9 cellular contexts compared by ENCODE assay signal in genomic region chr18:79508565-79509535, GRCh38.
DNase-seq lines count a peak whose midpoint lies in the region; ATAC-seq and TF ChIP-seq lines count a peak whose summit lies in the region.
"Had no signal": no experiment of that assay in that cellular context is flagged by ENCODE, and none has a peak within 500 bp of the region (broad histone marks: within the 10 kb centered on the region; RNA-seq: fewer than 3 reads in every experiment).

No MANE protein-coding gene starts in this region.

- no peak for TF ChIP-seq EP300 in sigmoid colon (IDR thresholded peaks at IDR 0.05)

- peaks cover 0 to 19% (median 6%) of the 10 kb centered on the region in 4 donors for H3K36me3 ChIP-seq in sigmoid colon

- DNase-seq in NOMO-1 treated with DMSO at 0.1 percent for 48 hours (lab: John Stamatoyannopoulos, UW; ENCODE audit: unreplicated experiment) = peak; percentile 17
- no peak for DNase-seq in NOMO-1 treated with dmso at 0.1 percent for 144 hours (lab: John Stamatoyannopoulos, UW; ENCODE audit: unreplicated experiment)
- DNase-seq in endothelial cell (ENCODE audit: low spot score) = no peak
- peak; percentile 70 for DNase-seq in sigmoid colon
- DNase-seq in middle frontal gyrus (ENCODE audit: extremely low spot score, low spot score) = no peak
- no peak for DNase-seq in NCI-H2171 (lab: John Stamatoyannopoulos, UW)

- no peaks in the 10 kb centered on the region for H3K9me3 ChIP-seq in sigmoid colon

- H3K4me3 Mint-ChIP-seq in endothelial cell (ENCODE audit: unreplicated experiment) = peak overlapping the region; percentile 47

- H3K9me3 Mint-ChIP-seq in endothelial cell (ENCODE audit: unreplicated experiment) = no peaks in the 10 kb centered on the region

- no peaks in the 10 kb centered on the region for H3K27me3 ChIP-seq in sigmoid colon

- TF ChIP-seq CTCF in endothelial cell (IDR thresholded peaks at IDR 0.05; ENCODE audit: unreplicated experiment) = no peak
- TF ChIP-seq CTCF in sigmoid colon (IDR thresholded peaks at IDR 0.05) = no peak

- peaks cover 28% of the 10 kb centered on the region for H3K36me3 Mint-ChIP-seq in endothelial cell (ENCODE audit: low read depth, unreplicated experiment)

- no peak for TF ChIP-seq POLR2A in sigmoid colon (IDR thresholded peaks at IDR 0.05)

- ATAC-seq in HG02884 (IDR thresholded peaks at IDR 0.05; ENCODE audit: unreplicated experiment) (peak; percentile 43), GM18517 (IDR thresholded peaks at IDR 0.05; ENCODE audit: unreplicated experiment) (no peak)

- peak overlapping the region in 3 of 4 donors; percentile 39 to 44 (median 43) for H3K4me3 ChIP-seq in sigmoid colon

- intact Hi-C loops in sigmoid colon (cut with DNase I) = loop anchor here (5.0 to 10.0 kb wide), 2 partner anchors 112 to 444 kb away; partner anchors contain the start of genes ATP9B and NFATC1

- H3K4me1 ChIP-seq in sigmoid colon = peaks cover 0 to 43% (median 32%) of the 10 kb centered on the region in 4 donors

- peaks cover 26% of the 10 kb centered on the region for H3K27me3 Mint-ChIP-seq in endothelial cell (ENCODE audit: unreplicated experiment)

- H3K27ac ChIP-seq in sigmoid colon = peak overlapping the region; percentile 88 to 93 (median 90)
- H3K27ac ChIP-seq: 22Rv1 had no signal

- 71 to 73% methylated on average over 40 of the region's 40 CpGs for WGBS in sigmoid colon, 2 donors

- H3K27ac Mint-ChIP-seq in endothelial cell (ENCODE audit: unreplicated experiment) = no peak overlapping the region

- peaks cover 24% of the 10 kb centered on the region for H3K4me1 Mint-ChIP-seq in endothelial cell (ENCODE audit: unreplicated experiment)

Comparison
In these comparisons a context has a peak if more than half of its experiments do, and no peak if none do; other contexts are left out.
1. DNase-seq: peak in NOMO-1 treated with DMSO at 0.1 percent for 48 hours (single experiment) and sigmoid colon (single experiment); none in NOMO-1 treated with dmso at 0.1 percent for 144 hours (single experiment), endothelial cell (single experiment), middle frontal gyrus (single experiment) and NCI-H2171 (single experiment).